Comparison of ENCODE assay signal across 8 cellular contexts in genomic region chr3:122382888-122383666, GRCh38. TPM values are rescaled to one million over a fixed set of nuclear protein-coding genes. Genes with fewer than 3 reads are reported as not detected.
A peak's percentile ranks its signal among the peaks of the same experiment; 100 is the strongest.
DNase-seq lines count a peak whose midpoint lies in the region; ATAC-seq and TF ChIP-seq lines count a peak whose summit lies in the region.

Gene MIX23 (minus strand): TSS chr3:122383231. CDS start chr3:122383224, 7 bp downstream.

- peak within 1 kb of the TSS; percentile 92 to 98 for H3K27ac Mint-ChIP-seq in activated naive CD4-positive, alpha-beta T cell treated with anti-CD3 and anti-CD28 coated beads, Interleukin-2, amount 50 U/mL, for 72 hours

- POLR2A ChIA-PET in HEK293T (lab: Yijun Ruan, JAX): interaction anchor here (0.8 to 2.9 kb wide), 12 partner anchors 10 to 1203 kb away, joined by 3 to 34 read pairs (median 4); partner anchors contain the start of genes KPNA1 and WDR5B

- H3K9me3 Mint-ChIP-seq in activated naive CD4-positive, alpha-beta T cell treated with anti-CD3 and anti-CD28 coated beads, Interleukin-2, amount 50 U/mL, for 72 hours: no peaks in the 10 kb centered on the region

- DNase-seq in EL: peak; percentile 89
- peak; percentile 78 for DNase-seq in HEK293T (ENCODE audit: extremely low spot score)
- peak; percentile 96 for DNase-seq in NCI-H1105 treated with DMSO at 0.1 percent for 48 hours (lab: John Stamatoyannopoulos, UW)
- DNase-seq in SKM-1 treated with dmso at 0.1 percent for 144 hours (lab: John Stamatoyannopoulos, UW; ENCODE audit: unreplicated experiment): peak; percentile 85
- peak; percentile 84 to 85 for DNase-seq in activated naive CD4-positive, alpha-beta T cell treated with anti-CD3 and anti-CD28 coated beads, Interleukin-2, amount 50 U/mL, for 72 hours (ENCODE audit: low spot score in 2 of 2)
- DNase-seq in glomerular endothelial cell (ENCODE audit: extremely low read depth, low read depth, low spot score): peak; percentile 44
- DNase-seq in omental fat pad (ENCODE audit: low spot score): peak; percentile 67

- H3K36me3 Mint-ChIP-seq in activated naive CD4-positive, alpha-beta T cell treated with anti-CD3 and anti-CD28 coated beads, Interleukin-2, amount 50 U/mL, for 72 hours: peaks cover 14 to 41% of the 10 kb centered on the region in 2 donors

- no peak for TF ChIP-seq CTCF in omental fat pad (IDR thresholded peaks at IDR 0.05)

- peak; percentile 50 to 55 for ATAC-seq in activated naive CD4-positive, alpha-beta T cell treated with anti-CD3 and anti-CD28 coated beads, Interleukin-2, amount 50 U/mL, for 72 hours
- ATAC-seq in omental fat pad (ENCODE audit: low FRiP score): peak; percentile 69

- CTCF ChIA-PET in HEK293T (lab: Yijun Ruan, JAX): interaction anchor here (0.6 kb wide), 1 partner anchor 10 kb away, joined by 3 read pairs; no protein-coding TSS in a partner anchor

- peak within 1 kb of the TSS; percentile 90 for H3K27ac ChIP-seq in temporal lobe (ENCODE audit: low read depth, low read length)

TF ChIP-seq in HEK293T, 16 proteins besides CTCF, POLR2A, EP300 and RAD21:
- TF ChIP-seq PKNOX1 (IDR thresholded peaks at IDR 0.05) (0 out of 2 replicates have a peak, but pooled peaks have one; percentile 30), ELF4 (IDR thresholded peaks at IDR 0.05) (0 out of 2 replicates have a peak, but pooled peaks have one; percentile 32), HDGF (IDR thresholded peaks at IDR 0.05; ENCODE audit: borderline replicate concordance) (no peak), NFRKB (IDR thresholded peaks at IDR 0.05) (peak; percentile 77), L3MBTL2 (conservative IDR thresholded peaks at IDR 0.05) (peak; percentile 88), LEF1 (IDR thresholded peaks at IDR 0.05; ENCODE audit: borderline replicate concordance) (no peak), SP1 (IDR thresholded peaks at IDR 0.05) (no peak)

RNA-seq across cellular contexts. Expression of gene MIX23, which starts in this region (rescaled TPM):
- 10 to 100 TPM; 52.0 to 99.6 TPM for total RNA-seq in activated naive CD4-positive, alpha-beta T cell treated with anti-CD3 and anti-CD28 coated beads, Interleukin-2, amount 50 U/mL, for 72 hours
- total RNA-seq in glomerular endothelial cell (18.3 and 18.9 TPM in 2 replicates), omental fat pad (10 to 100 TPM; 12.9 to 21.6 (median 17.0) TPM), temporal lobe (13.8 TPM)

Comparison
In these comparisons a context has a peak if more than half of its experiments do, and no peak if none do; other contexts are left out.
1. Peak in every context shown above with its lines: DNase-seq, ATAC-seq and H3K27ac ChIP-seq.
2. DNase-seq: peak in every context shown above with its lines; median percentile 96 in NCI-H1105 treated with DMSO at 0.1 percent for 48 hours; 89 in EL; 85 in SKM-1 treated with dmso at 0.1 percent for 144 hours; 84 in activated naive CD4-positive, alpha-beta T cell treated with anti-CD3 and anti-CD28 coated beads, Interleukin-2, amount 50 U/mL, for 72 hours; 78 in HEK293T; 67 in omental fat pad; 44 in glomerular endothelial cell.